Comparison of ENCODE assay signal across 14 cellular contexts in the genomic region with DNA sequence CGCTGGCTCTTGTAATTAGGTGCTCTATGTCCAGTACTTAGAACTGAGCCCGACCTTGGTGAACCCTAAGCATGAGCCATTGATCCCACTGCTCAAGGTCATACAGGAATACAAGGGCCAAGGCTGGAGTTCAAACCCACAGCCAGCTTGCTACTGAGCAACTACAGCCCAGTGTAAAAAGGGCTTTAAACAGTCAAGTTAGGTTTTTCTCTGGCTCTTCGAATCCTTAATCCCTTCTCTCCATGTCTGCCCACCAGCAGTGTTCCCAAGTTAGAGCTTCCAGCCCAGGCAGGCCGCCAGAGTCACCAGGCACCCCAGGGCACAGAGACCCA.
DNase-seq lines count a peak whose midpoint lies in the region; ATAC-seq and TF ChIP-seq lines count a peak whose summit lies in the region.
"Had no signal": no experiment of that assay in that cellular context is flagged by ENCODE, and none has a peak within 500 bp of the region (broad histone marks: within the 10 kb centered on the region; RNA-seq: fewer than 3 reads in every experiment).

No MANE protein-coding gene starts in this region.

- TF ChIP-seq CTCF in OCI-LY7 (conservative IDR thresholded peaks at IDR 0.05; ENCODE audit: low read length): no peak
- TF ChIP-seq CTCF in WERI-Rb-1 (IDR thresholded peaks at IDR 0.05; ENCODE audit: low read depth, low read length): no peak
- TF ChIP-seq CTCF in suprapubic skin (IDR thresholded peaks at IDR 0.05): no peak
- TF ChIP-seq CTCF in upper lobe of right lung (IDR thresholded peaks at IDR 0.05): no peak

- no peaks in the 10 kb centered on the region for H3K36me3 ChIP-seq in OCI-LY7 (ENCODE audit: insufficient read depth, low read length)
- peaks cover 27% of the 10 kb centered on the region for H3K36me3 ChIP-seq in WERI-Rb-1
- no peaks in the 10 kb centered on the region for H3K36me3 ChIP-seq in suprapubic skin
- no peaks in the 10 kb centered on the region for H3K36me3 ChIP-seq in upper lobe of right lung

- H3K4me3 ChIP-seq in OCI-LY7 (ENCODE audit: low read depth, low read length, poor library complexity, severe bottlenecking): no peak overlapping the region
- H3K4me3 ChIP-seq in WERI-Rb-1 (ENCODE audit: low read depth, low read length): no peak overlapping the region
- no peak overlapping the region for H3K4me3 ChIP-seq in suprapubic skin
- no peak overlapping the region for H3K4me3 ChIP-seq in upper lobe of right lung
- H3K4me3 ChIP-seq: GM23338 had no signal

- H3K27ac ChIP-seq in OCI-LY7 (ENCODE audit: low read depth, low read length, poor library complexity, severe bottlenecking): peak overlapping the region; percentile 50
- H3K27ac ChIP-seq in WERI-Rb-1: peak overlapping the region; percentile 36
- H3K27ac ChIP-seq in suprapubic skin: peak overlapping the region; percentile 45
- no peak overlapping the region for H3K27ac ChIP-seq in upper lobe of right lung

- CTCF ChIA-PET in OCI-LY7 (lab: Charles Lee; ENCODE audit: unreplicated experiment): no interaction called here

- H3K27me3 ChIP-seq in WERI-Rb-1 (ENCODE audit: insufficient read depth, low read depth, severe bottlenecking) (no peaks in the 10 kb centered on the region), suprapubic skin (no peaks in the 10 kb centered on the region), upper lobe of right lung (no peaks in the 10 kb centered on the region)

- intact Hi-C loops in OCI-LY7 (cut with micrococcal nuclease; ENCODE audit: unreplicated experiment): no loop called here
- intact Hi-C loops in upper lobe of right lung (cut with DNase I): no loop called here

- H3K4me1 ChIP-seq in OCI-LY7 (ENCODE audit: insufficient read depth, low read length, poor library complexity, severe bottlenecking) (peaks cover 30% of the 10 kb centered on the region), suprapubic skin (peaks cover 28% of the 10 kb centered on the region), upper lobe of right lung (no peaks in the 10 kb centered on the region)

- POLR2A ChIA-PET in OCI-LY7 (lab: Charles Lee): no interaction called here

- TF ChIP-seq EP300 in suprapubic skin (IDR thresholded peaks at IDR 0.05): no peak

- H3K4me2 ChIP-seq in OCI-LY7 (ENCODE audit: low read length): peak overlapping the region; percentile 43; the same call in 1 of the 2 replicates
- H3K4me2 ChIP-seq: GM23338 had no signal

- 68% methylated on average over 4 of the region's 4 CpGs for WGBS in suprapubic skin

- no peaks in the 10 kb centered on the region for H3K9me2 ChIP-seq in OCI-LY7 (ENCODE audit: insufficient read depth, low read length)

- DNase-seq in OCI-LY7 (ENCODE audit: low spot score): no peak
- DNase-seq in WERI-Rb-1: no peak
- DNase-seq in left lobe of liver (ENCODE audit: low spot score): no peak
- DNase-seq in suprapubic skin (ENCODE audit: low spot score in 2 of 2): no peak
- DNase-seq in superior temporal gyrus (ENCODE audit: extremely low spot score): no peak
- DNase-seq in upper lobe of right lung: no peak
- DNase-seq in activated T-cell treated with anti-CD3 and anti-CD28 coated beads, Interleukin-2, amount 50 U/mL, for 48 hours: no peak
- DNase-seq: C1 segment of cervical spinal cord; Calu3; CD4-positive, alpha-beta T cell; DMS 273 treated with DMSO at 0.1 percent for 48 hours; EL; H9 had no signal

- no peaks in the 10 kb centered on the region for H3K79me2 ChIP-seq in OCI-LY7 (ENCODE audit: insufficient read depth, low read depth, low read length)

- H4K20me1 ChIP-seq in OCI-LY7 (ENCODE audit: insufficient read depth, low read length): no peaks in the 10 kb centered on the region

- no peak overlapping the region for H2AFZ ChIP-seq in OCI-LY7 (ENCODE audit: low read length)
- H2AFZ ChIP-seq: GM23338 had no signal

- H3K9me3 ChIP-seq in OCI-LY7 (ENCODE audit: low read length) (no peaks in the 10 kb centered on the region), WERI-Rb-1 (ENCODE audit: severe bottlenecking) (no peaks in the 10 kb centered on the region), suprapubic skin (no peaks in the 10 kb centered on the region), upper lobe of right lung (no peaks in the 10 kb centered on the region)

- TF ChIP-seq POLR2A in suprapubic skin (IDR thresholded peaks at IDR 0.05): no peak

- BruUV-seq in OCI-LY7 (replicated peaks; lab: Mats Ljungman, UMichigan): no TSS peak

- ATAC-seq in left lobe of liver (peak; percentile 57), upper lobe of right lung (no peak)
